In genomic region chr3:141239551-141240281, GRCh38 we compare ENCODE assay signal across 15 cellular contexts. TPM values are rescaled to one million over a fixed set of nuclear protein-coding genes. Genes with fewer than 3 reads are reported as not detected.
DNase-seq lines count a peak whose midpoint lies in the region; ATAC-seq, FAIRE-seq and TF ChIP-seq lines count a peak whose summit lies in the region.
"Had no signal": no experiment of that assay in that cellular context is flagged by ENCODE, and none has a peak within 500 bp of the region (broad histone marks: within the 10 kb centered on the region; RNA-seq: fewer than 3 reads in every experiment).

No MANE protein-coding gene starts in this region.

- H3K36me3 ChIP-seq in SK-N-SH (replicated peaks in 1 of 2; ENCODE audit: control insufficient read depth in 1 of 2, insufficient read depth in 2 of 2, low read length in 1 of 2), result peaks cover 0 to 6% of the 10 kb centered on the region in 2 experiments
- H3K36me3 ChIP-seq in HEK293 (ENCODE audit: control insufficient read depth in 2 of 2, insufficient read depth in 1 of 2, low read length in 2 of 2), result peaks cover 0 to 26% of the 10 kb centered on the region in 2 experiments; a peak in 1 of 3 replicates

- no peak overlapping the region for H2AFZ ChIP-seq in SK-N-SH (ENCODE audit: low read depth)

- H3K27me3 Mint-ChIP-seq in nephron (ENCODE audit: low read depth), result peaks cover 3% of the 10 kb centered on the region
- H3K27me3 Mint-ChIP-seq: dendritic cell treated with granulocyte-macrophage colony-stimulating factor and Interleukin-4, amounts not matched to agents 40 ng/mL and 50 ng/mL, for 4 days had no signal

- no peaks in the 10 kb centered on the region for H4K20me1 ChIP-seq in SK-N-SH (ENCODE audit: insufficient read depth)

- peak overlapping the region; percentile 50 to 81 (median 66) for H3K27ac Mint-ChIP-seq in nephron
- H3K27ac Mint-ChIP-seq: dendritic cell treated with granulocyte-macrophage colony-stimulating factor and Interleukin-4, amounts not matched to agents 40 ng/mL and 50 ng/mL, for 4 days; mesothelial cell of epicardium had no signal

- CTCF ChIA-PET in SK-N-SH (lab: Yijun Ruan, JAX) (interaction anchor here (0.9 to 3.8 kb wide), 2 partner anchors 8 to 239 kb away, joined by 3 to 22 read pairs; partner anchors contain the start of gene PXYLP1), HEK293 (lab: Yijun Ruan, JAX) (interaction anchor here (0.6 to 2.2 kb wide), 4 partner anchors 8 to 374 kb away, joined by 3 to 8 read pairs (median 6); partner anchors contain the start of gene PXYLP1)

- no peak for TF ChIP-seq EP300 in SK-N-SH (IDR thresholded peaks at IDR 0.05; ENCODE audit: borderline replicate concordance in 1 of 2, low read depth in 1 of 2, low read length in 1 of 2)

- H3K27ac ChIP-seq in SK-N-SH (ENCODE audit: low read depth in 2 of 2, low read length in 1 of 2) (peak overlapping the region in 1 of 2 experiments; percentile 15; a peak in 1 of 4 replicates), HEK293 (ENCODE audit: extremely low read depth, low read depth, low read length) (no peak overlapping the region)

- no peak for TF ChIP-seq RAD21 in SK-N-SH (IDR thresholded peaks at IDR 0.05; ENCODE audit: low read length)

- FAIRE-seq in D721Med (lab: Jason Lieb, UNC), result no peak
- FAIRE-seq: GM12892 had no signal

- 0 out of 2 replicates have a peak overlapping the region, but pooled peaks have one; percentile 25 for H3K4me2 ChIP-seq in SK-N-SH

- no peak overlapping the region for H3K4me3 Mint-ChIP-seq in nephron
- H3K4me3 Mint-ChIP-seq: dendritic cell treated with granulocyte-macrophage colony-stimulating factor and Interleukin-4, amounts not matched to agents 40 ng/mL and 50 ng/mL, for 4 days; mesothelial cell of epicardium had no signal

- no peak for ATAC-seq in SK-N-SH treated with all-trans-retinoic acid at 6 μM for 48 hours
- no peak for ATAC-seq in HG03571 (IDR thresholded peaks at IDR 0.05; ENCODE audit: unreplicated experiment)
- ATAC-seq in HG03039 (IDR thresholded peaks at IDR 0.05; ENCODE audit: unreplicated experiment), result no peak

- H3K4me3 ChIP-seq in SK-N-SH (ENCODE audit: low read depth in 2 of 2, low read length in 1 of 2) (no peak overlapping the region), HEK293 (ENCODE audit: low read depth, low read length) (no peak overlapping the region)

- no peaks in the 10 kb centered on the region for H3K27me3 ChIP-seq in SK-N-SH (ENCODE audit: insufficient read depth)

- H3F3A ChIP-seq in SK-N-SH (replicated peaks; ENCODE audit: insufficient read depth), result peaks cover 5% of the 10 kb centered on the region

- H3K9me3 ChIP-seq in SK-N-SH, result no peaks in the 10 kb centered on the region
- H3K9me3 ChIP-seq in HEK293 (ENCODE audit: control insufficient read depth, insufficient read depth, low read depth, low read length), result no peaks in the 10 kb centered on the region

- POLR2A ChIA-PET in SK-N-SH (lab: Yijun Ruan, JAX) (interaction anchor here (0.6 kb wide), 1 partner anchor 10 kb away, joined by 3 read pairs; no protein-coding TSS in a partner anchor), HEK293 (lab: Yijun Ruan, JAX) (no interaction called here)

- no peaks in the 10 kb centered on the region for H3K9me2 ChIP-seq in SK-N-SH

- peaks cover 13% of the 10 kb centered on the region for H3K36me3 Mint-ChIP-seq in nephron (ENCODE audit: low read depth)
- H3K36me3 Mint-ChIP-seq: mesothelial cell of epicardium had no signal

- TF ChIP-seq CTCF in SK-N-SH (IDR thresholded peaks at IDR 0.05), result no peak
- TF ChIP-seq CTCF in HEK293 (tag by site-specific recombination; IDR thresholded peaks at IDR 0.05), result no peak
- TF ChIP-seq CTCF in nephron (IDR thresholded peaks at IDR 0.05; ENCODE audit: unreplicated experiment in 3 of 3), result no peak
- TF ChIP-seq CTCF in D721Med (IDR thresholded peaks at IDR 0.05; ENCODE audit: insufficient read depth, missing control alignments), result no peak

- H3K9me3 Mint-ChIP-seq in nephron, result no peaks in the 10 kb centered on the region
- H3K9me3 Mint-ChIP-seq: dendritic cell treated with granulocyte-macrophage colony-stimulating factor and Interleukin-4, amounts not matched to agents 40 ng/mL and 50 ng/mL, for 4 days; mesothelial cell of epicardium had no signal

- no peak for DNase-seq in SK-N-SH
- DNase-seq in NCI-H69 (lab: John Stamatoyannopoulos, UW), result peak; percentile 93
- no peak for DNase-seq in D721Med (ENCODE audit: insufficient read length, low spot score)
- DNase-seq: GOT3; NCI-H1930; stimulated activated CD4-positive, alpha-beta T cell treated with anti-CD3 and anti-CD28 coated beads, Interleukin-2, amount 100 ng/mL, for 24 hours; T-helper 9 cell had no signal

- 67% methylated on average over 5 of the region's 5 CpGs for WGBS in SK-N-SH (ENCODE audit: low lambda C conversion rate)

- H3K9ac ChIP-seq in SK-N-SH, result no peak overlapping the region

- H3K4me1 Mint-ChIP-seq in nephron, result peaks cover 71% of the 10 kb centered on the region

- H3K4me1 ChIP-seq in SK-N-SH (ENCODE audit: control insufficient read depth in 1 of 2, insufficient read depth in 2 of 2, low read depth in 1 of 2, low read length in 1 of 2), result peaks cover 21 to 27% of the 10 kb centered on the region in 2 experiments; a peak in 3 of 4 replicates
- H3K4me1 ChIP-seq in HEK293 (ENCODE audit: control insufficient read depth, insufficient read depth, low read length), result peaks cover 6% of the 10 kb centered on the region; the same call in 1 of the 2 replicates

- H3K79me2 ChIP-seq in SK-N-SH (ENCODE audit: insufficient read depth), result no peaks in the 10 kb centered on the region

TF ChIP-seq in SK-N-SH, 30 proteins besides CTCF, POLR2A, EP300 and RAD21 (continues in another document):
- no peak for TF ChIP-seq FOXJ3 (CRISPR knock-in tag; IDR thresholded peaks at IDR 0.05)
- TF ChIP-seq, protein P1, sequence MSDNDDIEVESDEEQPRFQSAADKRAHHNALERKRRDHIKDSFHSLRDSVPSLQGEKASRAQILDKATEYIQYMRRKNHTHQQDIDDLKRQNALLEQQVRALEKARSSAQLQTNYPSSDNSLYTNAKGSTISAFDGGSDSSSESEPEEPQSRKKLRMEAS (IDR thresholded peaks at IDR 0.05; ENCODE audit: low read depth), result no peak
- TF ChIP-seq ZBTB33 (IDR thresholded peaks at IDR 0.05; ENCODE audit: borderline replicate concordance, low read depth), result no peak

TF ChIP-seq in SK-N-SH treated with all-trans-retinoic acid at 6 μM for 48 hours, 23 proteins besides CTCF, POLR2A, EP300 and RAD21 (continues in another document):
- TF ChIP-seq ZNF8 (CRISPR knock-in tag; IDR thresholded peaks at IDR 0.05) (no peak), CSDC2 (CRISPR knock-in tag; IDR thresholded peaks at IDR 0.05) (no peak), BACH2 (CRISPR knock-in tag; IDR thresholded peaks at IDR 0.05; ENCODE audit: borderline replicate concordance) (no peak), PPARA (CRISPR knock-in tag; IDR thresholded peaks at IDR 0.05; ENCODE audit: borderline replicate concordance) (no peak), ZC3H10 (CRISPR knock-in tag; IDR thresholded peaks at IDR 0.05) (no peak)
- TF ChIP-seq, protein P2, sequence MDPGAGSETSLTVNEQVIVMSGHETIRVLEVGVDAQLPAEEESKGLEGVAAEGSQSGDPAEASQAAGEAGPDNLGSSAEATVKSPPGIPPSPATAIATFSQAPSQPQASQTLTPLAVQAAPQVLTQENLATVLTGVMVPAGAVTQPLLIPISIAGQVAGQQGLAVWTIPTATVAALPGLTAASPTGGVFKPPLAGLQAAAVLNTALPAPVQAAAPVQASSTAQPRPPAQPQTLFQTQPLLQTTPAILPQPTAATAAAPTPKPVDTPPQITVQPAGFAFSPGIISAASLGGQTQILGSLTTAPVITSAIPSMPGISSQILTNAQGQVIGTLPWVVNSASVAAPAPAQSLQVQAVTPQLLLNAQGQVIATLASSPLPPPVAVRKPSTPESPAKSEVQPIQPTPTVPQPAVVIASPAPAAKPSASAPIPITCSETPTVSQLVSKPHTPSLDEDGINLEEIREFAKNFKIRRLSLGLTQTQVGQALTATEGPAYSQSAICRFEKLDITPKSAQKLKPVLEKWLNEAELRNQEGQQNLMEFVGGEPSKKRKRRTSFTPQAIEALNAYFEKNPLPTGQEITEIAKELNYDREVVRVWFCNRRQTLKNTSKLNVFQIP (CRISPR knock-in tag; IDR thresholded peaks at IDR 0.05; ENCODE audit: borderline replicate concordance, low read depth), result no peak

TF ChIP-seq in HEK293, 187 proteins besides CTCF, POLR2A, EP300 and RAD21 (continues in another document):
- TF ChIP-seq ZNF155 (tag by site-specific recombination; IDR thresholded peaks at IDR 0.05) (no peak), HOXD13 (CRISPR knock-in tag; IDR thresholded peaks at IDR 0.05; ENCODE audit: borderline replicate concordance) (no peak), ZNF76 (tag by site-specific recombination; IDR thresholded peaks at IDR 0.05; ENCODE audit: borderline replicate concordance, low read depth) (no peak), ZNF174 (tag by site-specific recombination; IDR thresholded peaks at IDR 0.05) (no peak), TRIM28 (IDR thresholded peaks at IDR 0.05; ENCODE audit: borderline replicate concordance, low read length) (peak; percentile 64; the same call in 1 of the 2 replicates), ZBTB6 (tag by site-specific recombination; IDR thresholded peaks at IDR 0.05) (no peak), OSR2 (tag by site-specific recombination; IDR thresholded peaks at IDR 0.05) (peak; percentile 77), TCF7L2 (IDR thresholded peaks at IDR 0.05; ENCODE audit: borderline replicate concordance, low read depth, low read length) (no peak)

RNA-seq across cellular contexts. Expression of gene PXYLP1, which starts 8.1 kb away (rescaled TPM):
- polyA plus RNA-seq in SK-N-SH (2012; rRNA removed), result 8.6 and 12.1 TPM in 2 replicates
- polyA plus RNA-seq in SK-N-SH (2012; cell fraction: cytosol; rRNA removed), result 8.4 and 8.8 TPM in 2 replicates
- 11.6 and 16.9 TPM in 2 replicates for polyA plus RNA-seq in SK-N-SH (2012; cell fraction: nucleus; rRNA removed)
